ENCODE assay signal across 15 cellular contexts in genomic region chr18:27652480-27653121, GRCh38.
DNase-seq lines count a peak whose midpoint lies in the region; ATAC-seq and TF ChIP-seq lines count a peak whose summit lies in the region.
"Had no signal": no experiment of that assay in that cellular context is flagged by ENCODE, and none has a peak within 500 bp of the region (broad histone marks: within the 10 kb centered on the region; RNA-seq: fewer than 3 reads in every experiment).

No MANE protein-coding gene starts in this region.

- H2AFZ ChIP-seq in MM.1S (ENCODE audit: low read length) (peak overlapping the region; percentile 70), mesenchymal stem cell (ENCODE audit: low read depth, low read length) (no peak overlapping the region)
- H2AFZ ChIP-seq: GM23248, parathyroid adenoma had no signal

- H3K4ac ChIP-seq in mesenchymal stem cell (ENCODE audit: low read depth in 1 of 2, low read length in 2 of 2): no peak overlapping the region

- no peaks in the 10 kb centered on the region for H3K79me2 ChIP-seq in MM.1S (ENCODE audit: low read length)
- H3K79me2 ChIP-seq: parathyroid adenoma had no signal

- TF ChIP-seq CTCF in MM.1S (IDR thresholded peaks at IDR 0.05; ENCODE audit: low read length) (no peak), endodermal cell (conservative IDR thresholded peaks at IDR 0.05) (no peak)

- no peak overlapping the region for H2BK120ac ChIP-seq in mesenchymal stem cell (ENCODE audit: low read depth, low read length)

- H3K36me3 Mint-ChIP-seq in activated T-helper 1 cell treated with anti-CD3 and anti-CD28 coated beads, Interleukin-12 subunit alpha, Interleukin-12 subunit beta, Interleukin-2, Interleukin-4 antibody, amounts not matched to agents 30 ng/mL and 10 ng/mL and 1 ng/mL, durations not matched to agents 14 hours and 24 hours and 36 hours (ENCODE audit: low read depth): no peaks in the 10 kb centered on the region
- H3K36me3 Mint-ChIP-seq in endodermal cell (ENCODE audit: low read depth): no peaks in the 10 kb centered on the region
- H3K36me3 Mint-ChIP-seq: activated naive CD4-positive, alpha-beta T cell treated with anti-CD3 and anti-CD28 coated beads, Interleukin-2, amount 50 U/mL, for 24 hours had no signal

- 83% methylated on average over 2 of the region's 2 CpGs for WGBS in mesenchymal stem cell
- WGBS in endodermal cell (ENCODE audit: insufficient coverage in 1 of 2, insufficient read length in 1 of 2), 2 experiments: 88 to 91% methylated on average over 1 to 2 of the region's 2 CpGs

- H4K20me1 ChIP-seq in MM.1S (ENCODE audit: insufficient read depth, low read length): no peaks in the 10 kb centered on the region

- peak overlapping the region; percentile 70 for H3K4me2 ChIP-seq in MM.1S (ENCODE audit: low read depth, low read length)
- H3K4me2 ChIP-seq in mesenchymal stem cell (ENCODE audit: low read length, poor library complexity, severe bottlenecking): no peak overlapping the region

- H3K9ac ChIP-seq in MM.1S (ENCODE audit: low read length) (no peak overlapping the region), mesenchymal stem cell (ENCODE audit: low read length) (no peak overlapping the region), endodermal cell (ENCODE audit: extremely low read depth, low read length, poor library complexity, severe bottlenecking) (no peak overlapping the region)
- H3K9ac ChIP-seq: GM23248, parathyroid adenoma had no signal

- H2BK12ac ChIP-seq in mesenchymal stem cell (ENCODE audit: low read length in 2 of 2): no peak overlapping the region

- no peak overlapping the region for H3K14ac ChIP-seq in mesenchymal stem cell (ENCODE audit: low read length in 2 of 2)

- H3K4me3 ChIP-seq in MM.1S (ENCODE audit: low read length) (peak overlapping the region; percentile 45), mesenchymal stem cell (ENCODE audit: insufficient read depth in 1 of 2, low read depth in 1 of 2, low read length in 2 of 2) (no peak overlapping the region), endodermal cell (ENCODE audit: low read length) (no peak overlapping the region)
- H3K4me3 ChIP-seq: GM23248, lung had no signal

- DNase-seq in MM.1S (peak; percentile 77), mesenchymal stem cell (peak; percentile 9), endodermal cell (no peak), COLO829 (ENCODE audit: low spot score) (no peak)
- no peak for DNase-seq in activated T-helper 1 cell treated with anti-CD3 and anti-CD28 coated beads, Interleukin-12 subunit alpha, Interleukin-12 subunit beta, Interleukin-2, Interleukin-4 antibody, amounts not matched to agents 30 ng/mL and 10 ng/mL and 1 ng/mL, durations not matched to agents 14 hours and 24 hours and 36 hours (ENCODE audit: low spot score)
- DNase-seq: activated CD4-positive, alpha-beta T cell treated with anti-CD3 and anti-CD28 coated beads, Interleukin-2, amount 50 U/mL, for 4 hours; GM23248; NCI-H1436; stimulated activated naive CD4-positive, alpha-beta T cell treated with Interleukin-2 at 50 U/mL for 16 hours had no signal

- no peak overlapping the region for H4K8ac ChIP-seq in mesenchymal stem cell (ENCODE audit: low read length)

- no peaks in the 10 kb centered on the region for H3K27me3 Mint-ChIP-seq in activated T-helper 1 cell treated with anti-CD3 and anti-CD28 coated beads, Interleukin-12 subunit alpha, Interleukin-12 subunit beta, Interleukin-2, Interleukin-4 antibody, amounts not matched to agents 30 ng/mL and 10 ng/mL and 1 ng/mL, durations not matched to agents 14 hours and 24 hours and 36 hours (ENCODE audit: insufficient read depth)
- H3K27me3 Mint-ChIP-seq in endodermal cell (ENCODE audit: insufficient read depth): no peaks in the 10 kb centered on the region
- H3K27me3 Mint-ChIP-seq: activated naive CD4-positive, alpha-beta T cell treated with anti-CD3 and anti-CD28 coated beads, Interleukin-2, amount 50 U/mL, for 24 hours had no signal

- H3K27me3 ChIP-seq in MM.1S (replicated peaks; ENCODE audit: insufficient read depth, low read length) (no peaks in the 10 kb centered on the region), mesenchymal stem cell (ENCODE audit: control insufficient read depth in 1 of 2, insufficient read depth in 1 of 2, low read length in 2 of 2) (no peaks in the 10 kb centered on the region), endodermal cell (ENCODE audit: control insufficient read depth, insufficient read depth, low read length, poor library complexity, severe bottlenecking) (no peaks in the 10 kb centered on the region)

- H3K9me3 ChIP-seq in MM.1S (replicated peaks; ENCODE audit: insufficient read depth, low read length) (no peaks in the 10 kb centered on the region), mesenchymal stem cell (ENCODE audit: control insufficient read depth, low read length) (no peaks in the 10 kb centered on the region), endodermal cell (ENCODE audit: control insufficient read depth, low read length) (no peaks in the 10 kb centered on the region)

- no peaks in the 10 kb centered on the region for H3K79me1 ChIP-seq in mesenchymal stem cell (replicated peaks; ENCODE audit: low read length, poor library complexity, severe bottlenecking)

- H3K18ac ChIP-seq in mesenchymal stem cell (ENCODE audit: low read depth in 1 of 2, low read length in 2 of 2): no peak overlapping the region

- H3F3A ChIP-seq in MM.1S (ENCODE audit: insufficient read depth, low read length): 0 out of 2 replicates have a peak, but pooled peaks cover 7% of the 10 kb centered on the region

- no peak overlapping the region for H3K27ac Mint-ChIP-seq in activated T-helper 1 cell treated with anti-CD3 and anti-CD28 coated beads, Interleukin-12 subunit alpha, Interleukin-12 subunit beta, Interleukin-2, Interleukin-4 antibody, amounts not matched to agents 30 ng/mL and 10 ng/mL and 1 ng/mL, durations not matched to agents 14 hours and 24 hours and 36 hours
- no peak overlapping the region for H3K27ac Mint-ChIP-seq in endodermal cell
- H3K27ac Mint-ChIP-seq: activated naive CD4-positive, alpha-beta T cell treated with anti-CD3 and anti-CD28 coated beads, Interleukin-2, amount 50 U/mL, for 24 hours had no signal

- H3K23ac ChIP-seq in mesenchymal stem cell (ENCODE audit: low read length in 2 of 2): no peak overlapping the region

- no peaks in the 10 kb centered on the region for H3K4me1 Mint-ChIP-seq in activated T-helper 1 cell treated with anti-CD3 and anti-CD28 coated beads, Interleukin-12 subunit alpha, Interleukin-12 subunit beta, Interleukin-2, Interleukin-4 antibody, amounts not matched to agents 30 ng/mL and 10 ng/mL and 1 ng/mL, durations not matched to agents 14 hours and 24 hours and 36 hours (ENCODE audit: low read depth)
- peaks cover 13% of the 10 kb centered on the region for H3K4me1 Mint-ChIP-seq in endodermal cell
- H3K4me1 Mint-ChIP-seq: activated naive CD4-positive, alpha-beta T cell treated with anti-CD3 and anti-CD28 coated beads, Interleukin-2, amount 50 U/mL, for 24 hours had no signal

- H3K9me3 Mint-ChIP-seq in activated T-helper 1 cell treated with anti-CD3 and anti-CD28 coated beads, Interleukin-12 subunit alpha, Interleukin-12 subunit beta, Interleukin-2, Interleukin-4 antibody, amounts not matched to agents 30 ng/mL and 10 ng/mL and 1 ng/mL, durations not matched to agents 14 hours and 24 hours and 36 hours: no peaks in the 10 kb centered on the region
- H3K9me3 Mint-ChIP-seq in endodermal cell: no peaks in the 10 kb centered on the region
- H3K9me3 Mint-ChIP-seq: activated naive CD4-positive, alpha-beta T cell treated with anti-CD3 and anti-CD28 coated beads, Interleukin-2, amount 50 U/mL, for 24 hours had no signal

- H2BK5ac ChIP-seq in mesenchymal stem cell (ENCODE audit: low read depth, low read length, poor library complexity, severe bottlenecking): no peak overlapping the region

- H3K9me2 ChIP-seq in MM.1S (replicated peaks; ENCODE audit: insufficient read depth, low read length): no peaks in the 10 kb centered on the region

- intact Hi-C loops in activated T-helper 1 cell treated with anti-CD3 and anti-CD28 coated beads, Interleukin-12 subunit alpha, Interleukin-12 subunit beta, Interleukin-2, Interleukin-4 antibody, amounts not matched to agents 30 ng/mL and 10 ng/mL and 1 ng/mL, durations not matched to agents 14 hours and 24 hours and 36 hours (cut with micrococcal nuclease): no loop called here

- H3K4me1 ChIP-seq in MM.1S (ENCODE audit: low read length) (peaks cover 9% of the 10 kb centered on the region), mesenchymal stem cell (ENCODE audit: control insufficient read depth, insufficient read depth, low read depth, low read length) (no peaks in the 10 kb centered on the region), endodermal cell (ENCODE audit: control insufficient read depth, insufficient read depth, low read length) (no peaks in the 10 kb centered on the region)
- H3K4me1 ChIP-seq: parathyroid adenoma had no signal

- H3K27ac ChIP-seq in MM.1S (ENCODE audit: low read length) (peak overlapping the region; percentile 47; the same call in 1 of the 2 replicates), mesenchymal stem cell (ENCODE audit: low read length, poor library complexity, severe bottlenecking) (no peak overlapping the region), endodermal cell (ENCODE audit: low read depth, low read length) (no peak overlapping the region)
- H3K27ac ChIP-seq: GM23248, parathyroid adenoma had no signal

- no peak overlapping the region for H4K91ac ChIP-seq in mesenchymal stem cell (ENCODE audit: low read length)

- H3K4me3 Mint-ChIP-seq in activated T-helper 1 cell treated with anti-CD3 and anti-CD28 coated beads, Interleukin-12 subunit alpha, Interleukin-12 subunit beta, Interleukin-2, Interleukin-4 antibody, amounts not matched to agents 30 ng/mL and 10 ng/mL and 1 ng/mL, durations not matched to agents 14 hours and 24 hours and 36 hours: no peak overlapping the region
- no peak overlapping the region for H3K4me3 Mint-ChIP-seq in endodermal cell
- H3K4me3 Mint-ChIP-seq: activated naive CD4-positive, alpha-beta T cell treated with anti-CD3 and anti-CD28 coated beads, Interleukin-2, amount 50 U/mL, for 24 hours had no signal

- peak; percentile 85 for ATAC-seq in GM18907 (IDR thresholded peaks at IDR 0.05; ENCODE audit: unreplicated experiment)
- peak; percentile 58 for ATAC-seq in HG02763 (IDR thresholded peaks at IDR 0.05; ENCODE audit: unreplicated experiment)
- ATAC-seq in activated CD4-positive, CD25-positive, alpha-beta regulatory T cell treated with anti-CD3 and anti-CD28 coated beads, Interleukin-2, amount 50 U/mL, for 24 hours: no peak

- H2BK15ac ChIP-seq in mesenchymal stem cell (ENCODE audit: low read depth, poor library complexity, severe bottlenecking): no peak overlapping the region

- H3K36me3 ChIP-seq in MM.1S (replicated peaks; ENCODE audit: insufficient read depth, low read length) (no peaks in the 10 kb centered on the region), mesenchymal stem cell (ENCODE audit: control insufficient read depth in 1 of 2, insufficient read depth in 2 of 2, low read depth in 1 of 2, low read length in 2 of 2) (no peaks in the 10 kb centered on the region), endodermal cell (ENCODE audit: control insufficient read depth, insufficient read depth, low read length) (no peaks in the 10 kb centered on the region)

- H2AK5ac ChIP-seq in mesenchymal stem cell (ENCODE audit: low read length, severe bottlenecking): no peak overlapping the region

Comparison
In these comparisons a context has a peak if more than half of its experiments do, and no peak if none do; other contexts are left out.
1. ATAC-seq: peak in GM18907 (single experiment) and HG02763 (single experiment); none in activated CD4-positive, CD25-positive, alpha-beta regulatory T cell treated with anti-CD3 and anti-CD28 coated beads, Interleukin-2, amount 50 U/mL, for 24 hours (0 of 2).
2. DNase-seq: peak in MM.1S (single experiment) and mesenchymal stem cell (single experiment); none in activated T-helper 1 cell treated with anti-CD3 and anti-CD28 coated beads, Interleukin-12 subunit alpha, Interleukin-12 subunit beta, Interleukin-2, Interleukin-4 antibody, amounts not matched to agents 30 ng/mL and 10 ng/mL and 1 ng/mL, durations not matched to agents 14 hours and 24 hours and 36 hours (single experiment), endodermal cell (single experiment) and COLO829 (single experiment).